ENCODE assay signal across 9 cellular contexts in genomic region chr5:57177479-57178156, GRCh38. TPM values are rescaled to one million over a fixed set of nuclear protein-coding genes. Genes with fewer than 3 reads are reported as not detected.
DNase-seq lines count a peak whose midpoint lies in the region; ATAC-seq, FAIRE-seq and TF ChIP-seq lines count a peak whose summit lies in the region.
"Had no signal": no experiment of that assay in that cellular context is flagged by ENCODE, and none has a peak within 500 bp of the region (broad histone marks: within the 10 kb centered on the region; RNA-seq: fewer than 3 reads in every experiment).

No MANE protein-coding gene starts in this region.

- no peak overlapping the region for H2AFZ ChIP-seq in OCI-LY1 (ENCODE audit: low read length)

- H3K4me1 Mint-ChIP-seq in CD8-positive, alpha-beta memory T cell = peaks cover 63 to 80% (median 79%) of the 10 kb centered on the region in 3 donors
- peaks cover 37% of the 10 kb centered on the region for H3K4me1 Mint-ChIP-seq in endothelial cell (ENCODE audit: unreplicated experiment)

- H3K36me3 Mint-ChIP-seq in CD8-positive, alpha-beta memory T cell = peaks cover 0 to 74% (median 14%) of the 10 kb centered on the region in 3 donors
- peaks cover 4% of the 10 kb centered on the region for H3K36me3 Mint-ChIP-seq in endothelial cell (ENCODE audit: low read depth, unreplicated experiment)

- H3K79me2 ChIP-seq in OCI-LY1 (ENCODE audit: insufficient read depth, low read length) = peaks cover 86% of the 10 kb centered on the region

- H3K4me3 Mint-ChIP-seq in CD8-positive, alpha-beta memory T cell = peak overlapping the region; percentile 91 to 100 (median 98)
- peak overlapping the region; percentile 67 for H3K4me3 Mint-ChIP-seq in endothelial cell (ENCODE audit: unreplicated experiment)

- TF ChIP-seq CTCF in OCI-LY1 (IDR thresholded peaks at IDR 0.05; ENCODE audit: low read length) (no peak), endothelial cell (IDR thresholded peaks at IDR 0.05; ENCODE audit: unreplicated experiment) (no peak), pancreas (IDR thresholded peaks at IDR 0.05) (no peak)

- FAIRE-seq in pancreas (lab: Jason Lieb, UNC) = no peak

- H3K36me3 ChIP-seq in CD8-positive, alpha-beta memory T cell (ENCODE audit: insufficient read depth, low read length) = no peaks in the 10 kb centered on the region
- H3K36me3 ChIP-seq in OCI-LY1 (ENCODE audit: insufficient read depth, low read length) (peaks cover 41% of the 10 kb centered on the region), pancreas (no peaks in the 10 kb centered on the region)

- peak overlapping the region; percentile 90 for H3K4me2 ChIP-seq in OCI-LY1 (ENCODE audit: low read length)

- peak overlapping the region; percentile 97 for H3K27ac ChIP-seq in CD8-positive, alpha-beta memory T cell (ENCODE audit: low read depth, low read length)
- H3K27ac ChIP-seq in OCI-LY1 (ENCODE audit: low read depth, low read length, poor library complexity, severe bottlenecking) (no peak overlapping the region), pancreas (peak overlapping the region in 1 of 4 donors; percentile 95)

- peak overlapping the region; percentile 95 for H3K4me3 ChIP-seq in CD8-positive, alpha-beta memory T cell (ENCODE audit: low read length)
- H3K4me3 ChIP-seq in OCI-LY1 (ENCODE audit: low read depth, low read length, poor library complexity, severe bottlenecking) (peak overlapping the region; percentile 90), pancreas (peak overlapping the region in 3 of 4 donors; percentile 11 to 95 (median 60))

- H3K9me2 ChIP-seq in OCI-LY1 (ENCODE audit: low read depth, low read length) = no peaks in the 10 kb centered on the region

- peaks cover 8% of the 10 kb centered on the region; the same call in 1 of the 2 replicates for H3F3A ChIP-seq in OCI-LY1 (ENCODE audit: insufficient read depth, low read length)

- H3K27ac Mint-ChIP-seq in CD8-positive, alpha-beta memory T cell = peak overlapping the region; percentile 39 to 99 (median 86)
- H3K27ac Mint-ChIP-seq in endothelial cell (ENCODE audit: unreplicated experiment) = no peak overlapping the region

- H4K20me1 ChIP-seq in OCI-LY1 (ENCODE audit: insufficient read depth, low read length) = no peaks in the 10 kb centered on the region

- intact Hi-C loops in pancreas (cut with DNase I) = no loop called here

- no peaks in the 10 kb centered on the region for H3K9me3 Mint-ChIP-seq in CD8-positive, alpha-beta memory T cell
- no peaks in the 10 kb centered on the region for H3K9me3 Mint-ChIP-seq in endothelial cell (ENCODE audit: unreplicated experiment)

- peak overlapping the region; percentile 47 for H3K9ac ChIP-seq in OCI-LY1 (ENCODE audit: low read length)

- no peaks in the 10 kb centered on the region for H3K9me3 ChIP-seq in CD8-positive, alpha-beta memory T cell (ENCODE audit: low read length)
- no peaks in the 10 kb centered on the region for H3K9me3 ChIP-seq in OCI-LY1 (ENCODE audit: low read length)
- no peaks in the 10 kb centered on the region for H3K9me3 ChIP-seq in pancreas

- no peak for DNase-seq in CD8-positive, alpha-beta memory T cell
- no peak for DNase-seq in endothelial cell (ENCODE audit: low spot score)
- no peak for DNase-seq in pancreas
- DNase-seq in pons (ENCODE audit: low spot score) = no peak
- DNase-seq in A172 (ENCODE audit: low spot score) = no peak
- DNase-seq: activated CD4-positive, CD25-positive, alpha-beta regulatory T cell had no signal

- H3K4me1 ChIP-seq in CD8-positive, alpha-beta memory T cell (ENCODE audit: insufficient read depth, low read length) = peaks cover 52% of the 10 kb centered on the region
- H3K4me1 ChIP-seq in OCI-LY1 (ENCODE audit: insufficient read depth, low read length, severe bottlenecking) = peaks cover 54% of the 10 kb centered on the region
- peaks cover 4 to 45% (median 9%) of the 10 kb centered on the region in 3 donors for H3K4me1 ChIP-seq in pancreas

- 79 to 86% methylated on average over 14 of the region's 14 CpGs for WGBS in pancreas, 2 donors

- POLR2A ChIA-PET in CD8-positive, alpha-beta memory T cell (lab: Charles Lee) = no interaction called here

- CTCF ChIA-PET in CD8-positive, alpha-beta memory T cell (lab: Charles Lee) = no interaction called here

- H3K27me3 Mint-ChIP-seq in CD8-positive, alpha-beta memory T cell = no peaks in the 10 kb centered on the region
- H3K27me3 Mint-ChIP-seq in endothelial cell (ENCODE audit: unreplicated experiment) = peaks cover 7% of the 10 kb centered on the region

- no peak for ATAC-seq in pancreas
- ATAC-seq in GM18517 (IDR thresholded peaks at IDR 0.05; ENCODE audit: unreplicated experiment) = no peak
- no peak for ATAC-seq in HG03354 (IDR thresholded peaks at IDR 0.05; ENCODE audit: poor library complexity, severe bottlenecking, unreplicated experiment)

- H3K27me3 ChIP-seq in CD8-positive, alpha-beta memory T cell (ENCODE audit: insufficient read depth, low read length, poor library complexity, severe bottlenecking) = no peaks in the 10 kb centered on the region
- no peaks in the 10 kb centered on the region for H3K27me3 ChIP-seq in OCI-LY1 (ENCODE audit: insufficient read depth, low read length)
- H3K27me3 ChIP-seq in pancreas = no peaks in the 10 kb centered on the region

RNA-seq across cellular contexts. Expression of gene GPBP1, which starts 3.8 kb away (rescaled TPM):
- total RNA-seq in CD8-positive, alpha-beta memory T cell = 10 to 100 TPM; 77.7 to 81.9 TPM
- 101 TPM for polyA plus RNA-seq in CD8-positive, alpha-beta memory T cell
- total RNA-seq in endothelial cell (ENCODE audit: unreplicated experiment) (68.9 TPM), pancreas (10 to 100 TPM; 23.4 to 44.9 (median 26.1) TPM)
- polyA plus RNA-seq in pancreas = 10 to 100 TPM; 32.6 to 54.0 TPM
- total RNA-seq in A172 (2014; rRNA removed; shearing (Covaris generic)) = 85.3 and 117 TPM in 2 replicates
